Comparison of ENCODE assay signal across 22 cellular contexts in the genomic region with DNA sequence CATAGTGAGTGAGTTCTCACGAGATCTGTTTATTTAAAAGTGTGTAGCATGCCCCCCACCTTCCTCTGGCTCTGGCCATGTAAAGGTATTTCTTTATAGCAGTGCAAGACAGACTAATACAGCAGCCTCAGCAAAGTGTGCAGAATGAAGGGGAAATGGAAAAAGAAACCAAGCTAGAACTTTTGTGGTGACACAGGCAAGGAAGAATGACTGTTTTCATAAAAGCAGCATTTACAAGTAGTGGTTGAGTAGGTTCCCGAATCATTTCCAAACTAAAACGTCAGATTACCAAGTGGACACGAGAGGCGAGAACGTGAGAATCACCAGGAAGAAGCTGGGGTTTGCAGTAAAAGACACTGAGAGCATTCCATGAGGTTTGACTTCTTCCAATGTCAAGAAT.
DNase-seq lines count a peak whose midpoint lies in the region; ATAC-seq, FAIRE-seq and TF ChIP-seq lines count a peak whose summit lies in the region.
"Had no signal": no experiment of that assay in that cellular context is flagged by ENCODE, and none has a peak within 500 bp of the region (broad histone marks: within the 10 kb centered on the region; RNA-seq: fewer than 3 reads in every experiment).

No MANE protein-coding gene starts in this region.

- no peak for TF ChIP-seq POLR2A in GM12891 (IDR thresholded peaks at IDR 0.05; ENCODE audit: low read depth, low read length)

- DNase-seq in GM12891 (ENCODE audit: insufficient read length, low spot score), result no peak
- no peak for DNase-seq in activated naive CD8-positive, alpha-beta T cell treated with anti-CD3 and anti-CD28 coated beads, Interleukin-2, amount 10 ng/mL, durations not matched to agents 7 days and 5 days
- no peak for DNase-seq in DMS 273 (lab: John Stamatoyannopoulos, UW; ENCODE audit: unreplicated experiment)
- DNase-seq in NCI-H2171 (lab: John Stamatoyannopoulos, UW), result no peak
- DNase-seq in NCI-H510A (lab: John Stamatoyannopoulos, UW), result no peak
- DNase-seq: activated CD4-positive, alpha-beta T cell treated with anti-CD3 and anti-CD28 coated beads for 4 hours; effector CD4-positive, alpha-beta T cell; H9; Kasumi-1; mucosa of descending colon; NCI-H1092 treated with DMSO at 0.1 percent for 48 hours; NCI-H2081 treated with DMSO at 0.1 percent for 48 hours; right lobe of liver; stimulated activated CD4-positive, alpha-beta T cell treated with anti-CD3 and anti-CD28 coated beads, Interleukin-15, amount 100 ng/mL, for 24 hours had no signal

- no peak overlapping the region for H3K4me3 Mint-ChIP-seq in activated naive CD8-positive, alpha-beta T cell treated with anti-CD3 and anti-CD28 coated beads, Interleukin-2, amount 10 ng/mL, durations not matched to agents 7 days and 5 days
- H3K4me3 Mint-ChIP-seq: activated naive CD8-positive, alpha-beta T cell; activated T-helper 1 cell treated with anti-CD3 and anti-CD28 coated beads, Interleukin-12 subunit alpha, Interleukin-12 subunit beta, Interleukin-2, Interleukin-4 antibody, amounts not matched to agents 30 ng/mL and 10 ng/mL and 1 ng/mL, durations not matched to agents 14 hours and 24 hours and 36 hours; brain; H9; T-helper 1 cell treated with Interleukin-12 subunit alpha and Interleukin-12 subunit beta and Interleukin-4 antibody, amounts not matched to agents 30 μg/mL and 1 μg/mL, for 36 hours had no signal

- FAIRE-seq in GM12891 (lab: Jason Lieb, UNC), result no peak
- FAIRE-seq: frontal cortex had no signal

- H3K27me3 Mint-ChIP-seq in activated naive CD8-positive, alpha-beta T cell treated with anti-CD3 and anti-CD28 coated beads, Interleukin-2, amount 10 ng/mL, durations not matched to agents 7 days and 5 days, result peaks cover 4% of the 10 kb centered on the region
- H3K27me3 Mint-ChIP-seq: activated naive CD8-positive, alpha-beta T cell had no signal

- H3K27ac Mint-ChIP-seq in activated naive CD8-positive, alpha-beta T cell treated with anti-CD3 and anti-CD28 coated beads, Interleukin-2, amount 10 ng/mL, durations not matched to agents 7 days and 5 days, result peak overlapping the region; percentile 5
- H3K27ac Mint-ChIP-seq: activated naive CD8-positive, alpha-beta T cell; activated T-helper 1 cell treated with anti-CD3 and anti-CD28 coated beads, Interleukin-12 subunit alpha, Interleukin-12 subunit beta, Interleukin-2, Interleukin-4 antibody, amounts not matched to agents 30 ng/mL and 10 ng/mL and 1 ng/mL, durations not matched to agents 14 hours and 24 hours and 36 hours; brain; H9; T-helper 1 cell treated with Interleukin-12 subunit alpha and Interleukin-12 subunit beta and Interleukin-4 antibody, amounts not matched to agents 30 μg/mL and 1 μg/mL, for 36 hours had no signal

- peaks cover 6% of the 10 kb centered on the region for H3K4me1 Mint-ChIP-seq in activated naive CD8-positive, alpha-beta T cell treated with anti-CD3 and anti-CD28 coated beads, Interleukin-2, amount 10 ng/mL, durations not matched to agents 7 days and 5 days
- H3K4me1 Mint-ChIP-seq: brain, H9 had no signal

- no peaks in the 10 kb centered on the region for H3K36me3 Mint-ChIP-seq in activated naive CD8-positive, alpha-beta T cell treated with anti-CD3 and anti-CD28 coated beads, Interleukin-2, amount 10 ng/mL, durations not matched to agents 7 days and 5 days
- H3K36me3 Mint-ChIP-seq: activated naive CD8-positive, alpha-beta T cell; brain had no signal

- POLR2A ChIA-PET in activated naive CD8-positive, alpha-beta T cell treated with anti-CD3 and anti-CD28 coated beads, Interleukin-2, amount 10 ng/mL, durations not matched to agents 7 days and 5 days (lab: Charles Lee), result no interaction called here

- ATAC-seq in GM18909 (IDR thresholded peaks at IDR 0.05; ENCODE audit: poor library complexity, unreplicated experiment) (peak; percentile 43), HG02973 (IDR thresholded peaks at IDR 0.05; ENCODE audit: unreplicated experiment) (peak; percentile 48), HG02840 (IDR thresholded peaks at IDR 0.05; ENCODE audit: low FRiP score, unreplicated experiment) (no peak)
- ATAC-seq in activated naive CD8-positive, alpha-beta T cell treated with anti-CD3 and anti-CD28 coated beads, Interleukin-2, amount 10 ng/mL, durations not matched to agents 7 days and 5 days (ENCODE audit: low read depth), result peak; percentile 47
- ATAC-seq: mucosa of descending colon had no signal

- H3K9me3 Mint-ChIP-seq in activated naive CD8-positive, alpha-beta T cell treated with anti-CD3 and anti-CD28 coated beads, Interleukin-2, amount 10 ng/mL, durations not matched to agents 7 days and 5 days, result no peaks in the 10 kb centered on the region
- H3K9me3 Mint-ChIP-seq: activated T-helper 1 cell treated with anti-CD3 and anti-CD28 coated beads, Interleukin-12 subunit alpha, Interleukin-12 subunit beta, Interleukin-2, Interleukin-4 antibody, amounts not matched to agents 30 ng/mL and 10 ng/mL and 1 ng/mL, durations not matched to agents 14 hours and 24 hours and 36 hours; brain; H9; T-helper 1 cell treated with Interleukin-12 subunit alpha and Interleukin-12 subunit beta and Interleukin-4 antibody, amounts not matched to agents 30 μg/mL and 1 μg/mL, for 36 hours had no signal

TF ChIP-seq in GM12891, 5 proteins besides CTCF, POLR2A, EP300 and RAD21:
- TF ChIP-seq SPI1 (IDR thresholded peaks at IDR 0.05; ENCODE audit: low read depth, low read length) (peak; percentile 29; the same call in 1 of the 2 replicates), POU2F2 (IDR thresholded peaks at IDR 0.05; ENCODE audit: low read depth, low read length) (no peak)
TF ChIP-seq in GM12891: peak in this region for 1.
